ENCODE assay signal across 8 cellular contexts in the genomic region with DNA sequence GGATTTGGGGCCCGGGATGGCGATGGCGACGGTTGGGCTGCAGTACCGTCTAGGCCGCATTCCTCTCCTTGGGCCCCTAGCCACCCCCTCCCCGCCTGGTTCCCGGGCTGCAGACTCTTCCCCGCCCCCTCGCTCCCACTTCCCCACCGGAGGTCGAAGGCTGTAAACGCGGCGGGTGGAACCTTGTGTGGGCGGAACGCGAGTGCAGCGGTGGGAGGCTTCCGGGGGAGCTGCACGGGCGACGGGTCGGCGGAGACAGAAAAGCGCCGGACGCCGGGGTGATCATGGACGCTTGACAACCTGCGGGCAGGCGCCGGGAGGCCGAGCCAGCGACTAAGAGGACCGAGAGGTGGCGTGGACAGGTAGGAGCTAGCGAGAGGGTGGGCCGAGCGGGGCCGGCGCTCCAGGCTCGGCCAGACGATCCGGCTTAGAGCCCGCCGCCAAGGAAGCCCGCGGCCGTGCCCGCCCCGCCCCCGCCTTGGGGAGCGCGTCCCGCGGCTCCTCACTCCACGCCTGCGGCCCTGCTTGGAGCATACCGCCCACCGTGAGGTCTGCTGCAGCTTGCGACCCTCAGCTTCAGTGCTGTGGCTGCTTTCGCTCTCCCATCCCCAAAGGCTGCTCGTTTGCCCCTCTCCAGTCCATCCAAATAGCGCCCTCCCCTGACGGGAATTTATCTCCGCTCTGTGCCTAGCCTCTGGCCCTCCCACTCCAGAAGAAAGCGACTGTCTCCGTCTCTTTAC. TPM values are rescaled to one million over a fixed set of nuclear protein-coding genes. Genes with fewer than 3 reads are reported as not detected.
DNase-seq lines count a peak whose midpoint lies in the region; ATAC-seq and TF ChIP-seq lines count a peak whose summit lies in the region.

A gene (plus strand): TSS at position 269 of the 740 bp plus-strand sequence. CDS start 2,126 bp downstream, outside the sequence.

- DNase-seq in 8988T (peak; percentile 62), NCI-H2196 treated with DMSO at 0.1 percent for 48 hours (lab: John Stamatoyannopoulos, UW; ENCODE audit: unreplicated experiment) (peak; percentile 75), mammary epithelial cell (peak; percentile 73), iPS-NIHi7 (ENCODE audit: extremely low spot score) (peak; percentile 90), smooth muscle cell of the brain vasculature (ENCODE audit: low read depth, low spot score) (peak; percentile 56)

- no TSS peak for BruUV-seq in mammary epithelial cell (replicated peaks; lab: Mats Ljungman, UMichigan)

- H3K4me3 ChIP-seq in WI38 (ENCODE audit: low read depth, low read length) (peak within 1 kb of the TSS; percentile 89), mammary epithelial cell (replicated peaks in 1 of 3; ENCODE audit: insufficient read depth in 1 of 3, low read depth in 2 of 3, low read length in 3 of 3) (peak within 1 kb of the TSS; percentile 67 to 98 (median 92))

- no peaks in the 10 kb centered on the region for H3K9me3 ChIP-seq in mammary epithelial cell (replicated peaks; ENCODE audit: insufficient read depth, low read length)

- H3K4me1 ChIP-seq in mammary epithelial cell (ENCODE audit: insufficient read depth, low read length) = peaks cover 18% of the 10 kb centered on the region

- H3K36me3 ChIP-seq in mammary epithelial cell (ENCODE audit: insufficient read depth, low read length) = peaks cover 2% of the 10 kb centered on the region

- H3K9ac ChIP-seq in mammary epithelial cell (ENCODE audit: insufficient read depth, low read length) = peak within 1 kb of the TSS; percentile 58

- ATAC-seq in GM18519 (IDR thresholded peaks at IDR 0.05; ENCODE audit: low FRiP score, unreplicated experiment) (peak; percentile 46), HG03095 (IDR thresholded peaks at IDR 0.05; ENCODE audit: unreplicated experiment) (peak; percentile 59)

- TF ChIP-seq CTCF in WI38 (IDR thresholded peaks at IDR 0.05; ENCODE audit: low read depth, low read length) (peak; percentile 34; the same call in 1 of the 2 replicates), mammary epithelial cell (conservative IDR thresholded peaks at IDR 0.05 in 1 of 2, IDR thresholded peaks at IDR 0.05 in 1 of 2; ENCODE audit: extremely low read depth in 1 of 2, insufficient read depth in 1 of 2, low read depth in 1 of 2, low read length in 2 of 2) (peak; percentile 45 to 70)

- intact Hi-C loops in mammary epithelial cell (cut with micrococcal nuclease) = loop anchor here (2.0 to 10.0 kb wide), 2 partner anchors 112 to 174 kb away; no protein-coding TSS in a partner anchor

- H3K79me2 ChIP-seq in mammary epithelial cell (ENCODE audit: insufficient read depth, low read length) = peaks cover 85% of the 10 kb centered on the region

- no peaks in the 10 kb centered on the region for H4K20me1 ChIP-seq in mammary epithelial cell (ENCODE audit: insufficient read depth, low read length)

- CTCF ChIA-PET in mammary epithelial cell (lab: Charles Lee; ENCODE audit: low non-redundant PET) = interaction anchor here (0.7 kb wide), 1 partner anchor 44 kb away, joined by 4 read pairs; no protein-coding TSS in a partner anchor

- dilution Hi-C loops in mammary epithelial cell (cut with HindIII; ENCODE audit: low sequenced_read_pairs) = no loop called here

- peak within 1 kb of the TSS; percentile 37 for H3K27ac ChIP-seq in mammary epithelial cell (ENCODE audit: insufficient read depth, low read depth, low read length)

- no peaks in the 10 kb centered on the region for H3K27me3 ChIP-seq in mammary epithelial cell (ENCODE audit: insufficient read depth, low read length)

- 5% methylated on average over 17 of the region's 69 CpGs for WGBS in mammary epithelial cell (ENCODE audit: low coverage, missing lambda C conversion rate)

- peak within 1 kb of the TSS; percentile 95 for H2AFZ ChIP-seq in mammary epithelial cell (ENCODE audit: low read depth, low read length)

- H3K4me2 ChIP-seq in mammary epithelial cell (ENCODE audit: insufficient read depth, low read depth, low read length) = peak within 1 kb of the TSS; percentile 83

- in situ Hi-C loops in mammary epithelial cell (cut with MboI; ENCODE audit: low sequenced_read_pairs in 2 of 2) = loop anchor here in 1 of 2 donors (25.0 kb wide), 1 partner anchor 101 kb away; no protein-coding TSS in a partner anchor

RNA-seq across cellular contexts. Expression of the gene that starts here (rescaled TPM):
- 10 to 100 TPM; 29.8 to 43.7 TPM for total RNA-seq in mammary epithelial cell
- polyA plus RNA-seq in mammary epithelial cell = 42.0 TPM
- polyA minus RNA-seq in mammary epithelial cell = 42.7 TPM

Comparison
In these comparisons a context has a peak if more than half of its experiments do, and no peak if none do; other contexts are left out.
1. Peak in every context shown above with its lines: DNase-seq, ATAC-seq, H3K4me3 ChIP-seq and H3K27ac ChIP-seq.